ENCODE assay signal across 28 cellular contexts in genomic region chr7:114628362-114628761, GRCh38.
DNase-seq lines count a peak whose midpoint lies in the region; ATAC-seq, FAIRE-seq and TF ChIP-seq lines count a peak whose summit lies in the region.
"Had no signal": no experiment of that assay in that cellular context is flagged by ENCODE, and none has a peak within 500 bp of the region (broad histone marks: within the 10 kb centered on the region; RNA-seq: fewer than 3 reads in every experiment).

No MANE protein-coding gene starts in this region.

- H3K79me1 ChIP-seq in H1 (ENCODE audit: low read depth, low read length) = no peaks in the 10 kb centered on the region

- H2AFZ ChIP-seq in H1 (ENCODE audit: low read length) = no peak overlapping the region

- peaks cover 1 to 16% (median 12%) of the 10 kb centered on the region in 4 experiments; a peak in 6 of 7 replicates for H3K4me1 ChIP-seq in H1 (replicated peaks in 1 of 4; ENCODE audit: control insufficient read depth in 3 of 4, insufficient read depth in 4 of 4, low read length in 3 of 4)
- H3K4me1 ChIP-seq: Caco-2, SJCRH30 had no signal

- H4K20me1 ChIP-seq in H1 (replicated peaks in 1 of 2; ENCODE audit: control insufficient read depth in 1 of 2, insufficient read depth in 2 of 2, low read length in 2 of 2) = no peaks in the 10 kb centered on the region
- H4K20me1 ChIP-seq: BLaER1 treated with 17β-estradiol and CSF1 and Interleukin-3, amounts not matched to agents 10 nM and 100 nM had no signal

- 67% methylated on average over 2 of the region's 2 CpGs; no CpG with 5 or more reads in 1 of the 2 experiments for WGBS in H1 (ENCODE audit: extremely low coverage in 1 of 2, insufficient coverage in 1 of 2, insufficient read length in 1 of 2, insufficient replicate concordance in 2 of 2, low coverage in 1 of 2, low lambda C conversion rate in 2 of 2, missing lambda C conversion rate in 1 of 2), 2 experiments

- no peak for FAIRE-seq in H1 (lab: Jason Lieb, UNC)
- FAIRE-seq: GM12891, GM18507, GM19239 had no signal

- H2BK12ac ChIP-seq in H1 (ENCODE audit: low read depth, low read length) = 0 out of 2 replicates have a peak overlapping the region, but pooled peaks have one; percentile 29

- ATAC-seq in GM18867 (IDR thresholded peaks at IDR 0.05; ENCODE audit: unreplicated experiment) (peak; percentile 62), HG03175 (IDR thresholded peaks at IDR 0.05; ENCODE audit: unreplicated experiment) (peak; percentile 47), GM21526 (IDR thresholded peaks at IDR 0.05; ENCODE audit: low FRiP score, unreplicated experiment) (no peak), HG03565 (IDR thresholded peaks at IDR 0.05; ENCODE audit: unreplicated experiment) (no peak)
- ATAC-seq: T-cell had no signal

- no peak overlapping the region for H2AK5ac ChIP-seq in H1 (ENCODE audit: low read depth, low read length)

- no peak overlapping the region for H4K91ac ChIP-seq in H1 (replicated peaks; ENCODE audit: insufficient read length, low read length)

- H3K27ac ChIP-seq in H1 (ENCODE audit: low read depth, low read length) = no peak overlapping the region
- H3K27ac ChIP-seq: BLaER1 treated with 17β-estradiol and CSF1 and Interleukin-3, amounts not matched to agents 10 nM and 100 nM; HL-60; SJCRH30 had no signal

- CTCF ChIA-PET in H1 (lab: Charles Lee; ENCODE audit: partially characterized antibody) = no interaction called here

- no peak overlapping the region for H4K5ac ChIP-seq in H1 (ENCODE audit: insufficient read length, low read depth, low read length)

- TF ChIP-seq EP300 in H1 (IDR thresholded peaks at IDR 0.05; ENCODE audit: borderline replicate concordance in 1 of 2, low read depth in 2 of 2, low read length in 2 of 2) = no peak

- no peaks in the 10 kb centered on the region for H3K36me3 ChIP-seq in H1 (ENCODE audit: control insufficient read depth in 2 of 4, insufficient read depth in 4 of 4, low read length in 3 of 4)
- H3K36me3 ChIP-seq: BLaER1 treated with 17β-estradiol and CSF1 and Interleukin-3, amounts not matched to agents 10 nM and 100 nM had no signal

- H3K27me3 ChIP-seq in H1 (replicated peaks in 1 of 4; ENCODE audit: control insufficient read depth in 3 of 4, extremely low read depth in 1 of 4, insufficient read depth in 3 of 4, low read length in 3 of 4) = no peaks in the 10 kb centered on the region
- H3K27me3 ChIP-seq: BLaER1 treated with 17β-estradiol and CSF1 and Interleukin-3, amounts not matched to agents 10 nM and 100 nM; SJCRH30 had no signal

- TF ChIP-seq CTCF in H1 (IDR thresholded peaks at IDR 0.05; ENCODE audit: control extremely low read depth in 1 of 3, insufficient read depth in 1 of 3, low read depth in 1 of 3, low read length in 3 of 3) = no peak

- H2BK120ac ChIP-seq in H1 (replicated peaks; ENCODE audit: low read depth, low read length) = no peak overlapping the region

- H3K18ac ChIP-seq in H1 (ENCODE audit: extremely low read depth, low read length) = no peak overlapping the region

- H2BK5ac ChIP-seq in H1 (ENCODE audit: low read depth, low read length) = no peak overlapping the region

- H3K4ac ChIP-seq in H1 (replicated peaks; ENCODE audit: insufficient read length, low read depth, low read length) = no peak overlapping the region

- no peaks in the 10 kb centered on the region for H3K79me2 ChIP-seq in H1 (ENCODE audit: control insufficient read depth in 1 of 2, insufficient read depth in 2 of 2, low read length in 2 of 2)

- H3K56ac ChIP-seq in H1 (replicated peaks; ENCODE audit: insufficient read length, low read depth, low read length) = no peak overlapping the region

- no peak overlapping the region for H3K14ac ChIP-seq in H1 (ENCODE audit: insufficient read length)

- no peak for TF ChIP-seq RAD21 in H1 (IDR thresholded peaks at IDR 0.05 in 1 of 2, conservative IDR thresholded peaks at IDR 0.05 in 1 of 2; ENCODE audit: low read depth in 2 of 2, low read length in 2 of 2)

- no peak overlapping the region for H3K9ac ChIP-seq in H1 (replicated peaks in 1 of 4; ENCODE audit: extremely low read depth in 1 of 4, low read depth in 3 of 4, low read length in 3 of 4)
- H3K9ac ChIP-seq: BLaER1 treated with 17β-estradiol and CSF1 and Interleukin-3, amounts not matched to agents 10 nM and 100 nM had no signal

- peak; percentile 11 for DNase-seq in NCI-H146 (lab: John Stamatoyannopoulos, UW)
- DNase-seq in NCI-H146 treated with DMSO at 0.1 percent for 48 hours (lab: John Stamatoyannopoulos, UW; ENCODE audit: unreplicated experiment) = no peak
- no peak for DNase-seq in H1 (ENCODE audit: low read depth in 1 of 2, low spot score in 2 of 2)
- DNase-seq: 8988T; Caco-2; CD4-positive, alpha-beta memory T cell; DMS 273 treated with DMSO at 0.1 percent for 48 hours; DMS79 treated with DMSO at 0.1 percent for 48 hours; GOT3; KG1; NCI-H1092; NCI-H1694; NCI-H2107; NCI-H2227 treated with DMSO at 0.1 percent for 48 hours; NCI-H510A; NCI-H82; OCI-M1; SJCRH30; T-cell had no signal

- POLR2A ChIA-PET in H1 (lab: Charles Lee; ENCODE audit: partially characterized antibody) = no interaction called here

- H3K4me3 ChIP-seq in H1 (ENCODE audit: extremely low read depth in 1 of 4, insufficient read depth in 2 of 4, low read depth in 3 of 4, low read length in 4 of 4) = no peak overlapping the region
- H3K4me3 ChIP-seq: BLaER1 treated with 17β-estradiol and CSF1 and Interleukin-3, amounts not matched to agents 10 nM and 100 nM; SJCRH30 had no signal

- no peak overlapping the region for H3K23ac ChIP-seq in H1 (ENCODE audit: insufficient read length)

- H3K23me2 ChIP-seq in H1 (ENCODE audit: low read depth, low read length) = no peaks in the 10 kb centered on the region

- TF ChIP-seq POLR2A in H1 (IDR thresholded peaks at IDR 0.05; ENCODE audit: control extremely low read depth in 1 of 2, low read depth in 2 of 2, low read length in 2 of 2) = no peak

- no peak overlapping the region for H2BK15ac ChIP-seq in H1 (ENCODE audit: low read length)

- no peaks in the 10 kb centered on the region for H3K9me3 ChIP-seq in H1 (ENCODE audit: insufficient read depth in 2 of 2, low read depth in 1 of 2, low read length in 1 of 2)
- H3K9me3 ChIP-seq: BLaER1 treated with 17β-estradiol and CSF1 and Interleukin-3, amounts not matched to agents 10 nM and 100 nM; Caco-2; SJCRH30 had no signal

- H4K8ac ChIP-seq in H1 (ENCODE audit: extremely low read depth, insufficient read depth, low read length) = no peak overlapping the region

- H2BK20ac ChIP-seq in H1 (ENCODE audit: low read length) = no peak overlapping the region

- H3K4me2 ChIP-seq in H1 (ENCODE audit: insufficient read depth in 1 of 2, low read depth in 2 of 2, low read length in 2 of 2) = no peak overlapping the region
- H3K4me2 ChIP-seq: BLaER1 treated with 17β-estradiol and CSF1 and Interleukin-3, amounts not matched to agents 10 nM and 100 nM had no signal

TF ChIP-seq in H1, 55 proteins besides CTCF, POLR2A, EP300 and RAD21:
- TF ChIP-seq TAF1 (IDR thresholded peaks at IDR 0.05; ENCODE audit: low read depth, low read length) = no peak
- TF ChIP-seq POLR2AphosphoS5 (IDR thresholded peaks at IDR 0.05; ENCODE audit: low read depth, low read length) = no peak
- TF ChIP-seq MAX (IDR thresholded peaks at IDR 0.05) = no peak
- no peak for TF ChIP-seq RNF2 (IDR thresholded peaks at IDR 0.05; ENCODE audit: borderline replicate concordance, low read depth, low read length, missing control alignments, poor library complexity, severe bottlenecking)
- TF ChIP-seq TCF12 (IDR thresholded peaks at IDR 0.05; ENCODE audit: low read depth, low read length) = no peak
- TF ChIP-seq CHD1 (IDR thresholded peaks at IDR 0.05; ENCODE audit: low read depth, low read length) = no peak
- TF ChIP-seq EGR1 (IDR thresholded peaks at IDR 0.05; ENCODE audit: borderline replicate concordance, low read depth, low read length) = no peak
- TF ChIP-seq GTF2F1 (IDR thresholded peaks at IDR 0.05; ENCODE audit: borderline replicate concordance, low read depth, low read length) = no peak
- TF ChIP-seq HDAC6 (IDR thresholded peaks at IDR 0.05; ENCODE audit: low read depth, low read length) = no peak
- TF ChIP-seq ZNF274 (IDR thresholded peaks at IDR 0.05; ENCODE audit: borderline replicate concordance, extremely low read depth, low read length) = no peak
- TF ChIP-seq SAP30 (IDR thresholded peaks at IDR 0.05; ENCODE audit: insufficient read depth, insufficient replicate concordance, low read length) = no peak
- TF ChIP-seq ATF3 (IDR thresholded peaks at IDR 0.05; ENCODE audit: insufficient read depth, low read depth, low read length) = no peak
- no peak for TF ChIP-seq SIX5 (IDR thresholded peaks at IDR 0.05; ENCODE audit: low read depth, low read length)
- no peak for TF ChIP-seq SP4 (IDR thresholded peaks at IDR 0.05; ENCODE audit: low read length)
- TF ChIP-seq JUN (IDR thresholded peaks at IDR 0.05; ENCODE audit: low read depth, low read length) = no peak
- no peak for TF ChIP-seq ATF2 (IDR thresholded peaks at IDR 0.05; ENCODE audit: low read length)
- no peak for TF ChIP-seq CBX5 (IDR thresholded peaks at IDR 0.05; ENCODE audit: low read depth, low read length)
- no peak for TF ChIP-seq GABPA (IDR thresholded peaks at IDR 0.05; ENCODE audit: borderline replicate concordance, insufficient read depth, low read length)
TF ChIP-seq in H1: peak in this region for 0.

Comparison
In these comparisons a context has a peak if more than half of its experiments do, and no peak if none do; other contexts are left out.
1. ATAC-seq: peak in GM18867 (single experiment) and HG03175 (single experiment); none in GM21526 (single experiment) and HG03565 (single experiment).